In the genomic region with DNA sequence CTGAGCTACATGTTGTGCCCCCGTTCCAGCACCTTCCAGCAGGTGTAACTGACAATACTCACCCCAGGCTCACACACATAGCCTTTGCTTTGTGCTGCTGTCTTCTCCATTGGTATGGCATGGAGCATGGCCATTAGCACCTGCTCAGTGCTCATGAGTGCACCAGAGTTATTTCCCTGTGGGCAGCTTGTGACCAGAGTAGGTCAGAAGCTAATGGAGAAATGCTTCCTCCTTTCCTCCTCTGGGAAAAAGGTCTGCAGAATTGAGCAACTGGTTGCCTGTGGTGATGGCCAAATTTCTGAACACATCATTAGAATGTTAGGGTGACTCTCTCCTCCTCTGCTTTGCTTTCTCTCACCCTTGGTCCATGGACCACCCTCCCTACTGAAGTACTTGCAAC, we compare ENCODE assay signal across 1 cellular context.
TF ChIP-seq lines count a peak whose summit lies in the region.

No MANE protein-coding gene starts in this region.

TF ChIP-seq in IMR-90, 13 proteins besides CTCF, POLR2A, EP300 and RAD21:
- TF ChIP-seq, protein P1, sequence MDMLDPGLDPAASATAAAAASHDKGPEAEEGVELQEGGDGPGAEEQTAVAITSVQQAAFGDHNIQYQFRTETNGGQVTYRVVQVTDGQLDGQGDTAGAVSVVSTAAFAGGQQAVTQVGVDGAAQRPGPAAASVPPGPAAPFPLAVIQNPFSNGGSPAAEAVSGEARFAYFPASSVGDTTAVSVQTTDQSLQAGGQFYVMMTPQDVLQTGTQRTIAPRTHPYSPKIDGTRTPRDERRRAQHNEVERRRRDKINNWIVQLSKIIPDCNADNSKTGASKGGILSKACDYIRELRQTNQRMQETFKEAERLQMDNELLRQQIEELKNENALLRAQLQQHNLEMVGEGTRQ (IDR thresholded peaks at IDR 0.05; ENCODE audit: low read depth, low read length): no peak
- TF ChIP-seq RCOR1 (IDR thresholded peaks at IDR 0.05; ENCODE audit: insufficient replicate concordance, low read length) (no peak), RFX5 (IDR thresholded peaks at IDR 0.05; ENCODE audit: low read depth, low read length) (no peak), NFE2L2 (IDR thresholded peaks at IDR 0.05; ENCODE audit: low read depth, low read length) (no peak), MXI1 (IDR thresholded peaks at IDR 0.05; ENCODE audit: borderline replicate concordance, low read depth, low read length) (no peak), SMC3 (IDR thresholded peaks at IDR 0.05; ENCODE audit: low read depth, low read length) (no peak), MAZ (IDR thresholded peaks at IDR 0.05; ENCODE audit: borderline replicate concordance, low read depth, low read length) (no peak), CEBPB (IDR thresholded peaks at IDR 0.05; ENCODE audit: low read depth, low read length) (no peak), FOS (IDR thresholded peaks at IDR 0.05; ENCODE audit: low read depth, low read length) (no peak), BHLHE40 (IDR thresholded peaks at IDR 0.05; ENCODE audit: low read depth, low read length) (no peak), MAFK (IDR thresholded peaks at IDR 0.05; ENCODE audit: low read depth, low read length) (no peak)
- TF ChIP-seq, protein P2, sequence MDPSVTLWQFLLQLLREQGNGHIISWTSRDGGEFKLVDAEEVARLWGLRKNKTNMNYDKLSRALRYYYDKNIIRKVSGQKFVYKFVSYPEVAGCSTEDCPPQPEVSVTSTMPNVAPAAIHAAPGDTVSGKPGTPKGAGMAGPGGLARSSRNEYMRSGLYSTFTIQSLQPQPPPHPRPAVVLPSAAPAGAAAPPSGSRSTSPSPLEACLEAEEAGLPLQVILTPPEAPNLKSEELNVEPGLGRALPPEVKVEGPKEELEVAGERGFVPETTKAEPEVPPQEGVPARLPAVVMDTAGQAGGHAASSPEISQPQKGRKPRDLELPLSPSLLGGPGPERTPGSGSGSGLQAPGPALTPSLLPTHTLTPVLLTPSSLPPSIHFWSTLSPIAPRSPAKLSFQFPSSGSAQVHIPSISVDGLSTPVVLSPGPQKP (IDR thresholded peaks at IDR 0.05; ENCODE audit: borderline replicate concordance, low read depth, low read length): no peak
